In genomic region chr20:6123650-6124014, GRCh38 we compare ENCODE assay signal across 11 cellular contexts. TPM values are rescaled to one million over a fixed set of nuclear protein-coding genes. Genes with fewer than 3 reads are reported as not detected.
A peak's percentile ranks its signal among the peaks of the same experiment; 100 is the strongest.
DNase-seq lines count a peak whose midpoint lies in the region; ATAC-seq and TF ChIP-seq lines count a peak whose summit lies in the region.
"Had no signal": no experiment of that assay in that cellular context is flagged by ENCODE, and none has a peak within 500 bp of the region (broad histone marks: within the 10 kb centered on the region; RNA-seq: fewer than 3 reads in every experiment).

No MANE protein-coding gene starts in this region.

- TF ChIP-seq POLR2A in body of pancreas (IDR thresholded peaks at IDR 0.05): no peak

- no peak overlapping the region for H2AK5ac ChIP-seq in mesenchymal stem cell (ENCODE audit: low read length, severe bottlenecking)

- WGBS in body of pancreas, 2 donors: 87 to 94% methylated on average over 4 of the region's 4 CpGs
- WGBS in mesenchymal stem cell: 93% methylated on average over 2 of the region's 4 CpGs

- H3K27me3 Mint-ChIP-seq in type B pancreatic cell: peaks cover 33% of the 10 kb centered on the region

- no peak overlapping the region for H2BK120ac ChIP-seq in mesenchymal stem cell (ENCODE audit: low read depth, low read length)

- TF ChIP-seq CTCF in cardiac muscle cell (IDR thresholded peaks at IDR 0.05; ENCODE audit: low read depth, low read length): no peak
- TF ChIP-seq CTCF in body of pancreas (IDR thresholded peaks at IDR 0.05): no peak
- no peak for TF ChIP-seq CTCF in type B pancreatic cell (conservative IDR thresholded peaks at IDR 0.05)

- no peaks in the 10 kb centered on the region for H3K36me3 Mint-ChIP-seq in type B pancreatic cell

- peak overlapping the region; percentile 88 for H3K4me3 Mint-ChIP-seq in type B pancreatic cell

- H3K4me3 ChIP-seq in cardiac muscle cell (no peak overlapping the region), body of pancreas (no peak overlapping the region), mesenchymal stem cell (ENCODE audit: insufficient read depth in 1 of 2, low read depth in 1 of 2, low read length in 2 of 2) (peak overlapping the region in 1 of 2 experiments; percentile 87)

- no peak overlapping the region for H2BK5ac ChIP-seq in mesenchymal stem cell (ENCODE audit: low read depth, low read length, poor library complexity, severe bottlenecking)

- no peak overlapping the region for H2BK12ac ChIP-seq in mesenchymal stem cell (ENCODE audit: low read length in 2 of 2)

- H3K27ac ChIP-seq in cardiac muscle cell: peak overlapping the region; percentile 85
- peak overlapping the region; percentile 7 to 82 (median 72) for H3K27ac ChIP-seq in body of pancreas
- no peak overlapping the region for H3K27ac ChIP-seq in mesenchymal stem cell (ENCODE audit: low read length, poor library complexity, severe bottlenecking)

- peak overlapping the region; percentile 96 for H2AFZ ChIP-seq in mesenchymal stem cell (ENCODE audit: low read depth, low read length)

- H3K27ac Mint-ChIP-seq in type B pancreatic cell: peak overlapping the region; percentile 68

- no peak overlapping the region for H2BK15ac ChIP-seq in mesenchymal stem cell (ENCODE audit: low read depth, poor library complexity, severe bottlenecking)

- H4K91ac ChIP-seq in mesenchymal stem cell (ENCODE audit: low read length): no peak overlapping the region

- DNase-seq in cardiac muscle cell (ENCODE audit: low read depth in 1 of 2, low spot score in 1 of 2) (no peak), cardiac septum (ENCODE audit: low spot score) (no peak), body of pancreas (no peak), mesenchymal stem cell (no peak), type B pancreatic cell (ENCODE audit: extremely low spot score, unreplicated experiment) (no peak), NCI-H2196 (lab: John Stamatoyannopoulos, UW; ENCODE audit: unreplicated experiment) (no peak)
- DNase-seq: activated effector memory CD4-positive, alpha-beta T cell treated with Interleukin-2 at 50 U/mL for 16 hours; foreskin melanocyte; NCI-H187 treated with DMSO at 0.1 percent for 48 hours had no signal

- ATAC-seq in body of pancreas (no peak), HG03095 (IDR thresholded peaks at IDR 0.05; ENCODE audit: unreplicated experiment) (no peak), GM18858 (IDR thresholded peaks at IDR 0.05; ENCODE audit: unreplicated experiment) (no peak)

- H3K9ac ChIP-seq in mesenchymal stem cell (ENCODE audit: low read length): peak overlapping the region; percentile 91

- peak overlapping the region in 1 of 2 experiments; percentile 48 for H3K18ac ChIP-seq in mesenchymal stem cell (ENCODE audit: low read depth in 1 of 2, low read length in 2 of 2)

- H3K4ac ChIP-seq in mesenchymal stem cell (ENCODE audit: low read depth in 1 of 2, low read length in 2 of 2): no peak overlapping the region

- no peaks in the 10 kb centered on the region for H3K36me3 ChIP-seq in cardiac muscle cell
- H3K36me3 ChIP-seq in body of pancreas (replicated peaks in 1 of 2; ENCODE audit: insufficient read depth in 1 of 2, low read depth in 2 of 2): no peaks in the 10 kb centered on the region
- H3K36me3 ChIP-seq in mesenchymal stem cell (ENCODE audit: control insufficient read depth in 1 of 2, insufficient read depth in 2 of 2, low read depth in 1 of 2, low read length in 2 of 2): peaks cover 0 to 5% of the 10 kb centered on the region in 2 experiments

- H3K27me3 ChIP-seq in cardiac muscle cell (no peaks in the 10 kb centered on the region), body of pancreas (no peaks in the 10 kb centered on the region), mesenchymal stem cell (ENCODE audit: control insufficient read depth in 1 of 2, insufficient read depth in 1 of 2, low read length in 2 of 2) (peaks cover 8 to 9% of the 10 kb centered on the region in 2 experiments)

- H4K8ac ChIP-seq in mesenchymal stem cell (ENCODE audit: low read length): no peak overlapping the region

- peak overlapping the region; percentile 92 for H3K4me2 ChIP-seq in mesenchymal stem cell (ENCODE audit: low read length, poor library complexity, severe bottlenecking)

- no peaks in the 10 kb centered on the region for H3K9me3 ChIP-seq in cardiac muscle cell (ENCODE audit: low read depth)
- H3K9me3 ChIP-seq in body of pancreas: no peaks in the 10 kb centered on the region
- no peaks in the 10 kb centered on the region for H3K9me3 ChIP-seq in mesenchymal stem cell (ENCODE audit: control insufficient read depth, low read length)

- no peak overlapping the region for H3K23ac ChIP-seq in mesenchymal stem cell (ENCODE audit: low read length in 2 of 2)

- H3K4me1 Mint-ChIP-seq in type B pancreatic cell (ENCODE audit: unreplicated experiment): peaks cover 4% of the 10 kb centered on the region

- peaks cover 18% of the 10 kb centered on the region for H3K4me1 ChIP-seq in cardiac muscle cell (ENCODE audit: low read depth)
- H3K4me1 ChIP-seq in body of pancreas: peaks cover 18% of the 10 kb centered on the region
- H3K4me1 ChIP-seq in mesenchymal stem cell (ENCODE audit: control insufficient read depth, insufficient read depth, low read depth, low read length): peaks cover 13% of the 10 kb centered on the region

- H3K9me3 Mint-ChIP-seq in type B pancreatic cell: peaks cover 4% of the 10 kb centered on the region

- intact Hi-C loops in cardiac septum (cut with DNase I): no loop called here
- intact Hi-C loops in body of pancreas (cut with DNase I): no loop called here

- H3K79me1 ChIP-seq in mesenchymal stem cell (replicated peaks; ENCODE audit: low read length, poor library complexity, severe bottlenecking): no peaks in the 10 kb centered on the region

- no peak overlapping the region for H3K14ac ChIP-seq in mesenchymal stem cell (ENCODE audit: low read length in 2 of 2)

RNA-seq across cellular contexts. Expression of gene FERMT1, which starts 0.8 kb away (rescaled TPM):
- total RNA-seq in cardiac muscle cell: 9.3 and 15.2 TPM in 2 replicates
- polyA plus RNA-seq in cardiac muscle cell: 9.6 and 10.5 TPM in 2 replicates
- total RNA-seq in cardiac septum: 0.54 TPM
- total RNA-seq in body of pancreas: 1 to 10 TPM; 3.0 to 5.7 TPM
- 2.3 TPM for polyA plus RNA-seq in mesenchymal stem cell (2013, experiment 1 of 2)
- polyA plus RNA-seq in mesenchymal stem cell (2013, experiment 2 of 2): 3.5 TPM
- 7.1 and 11.5 TPM in 2 replicates for total RNA-seq in type B pancreatic cell (ENCODE audit: low replicate concordance)
